Comparison of ENCODE assay signal across 26 cellular contexts in the genomic region with DNA sequence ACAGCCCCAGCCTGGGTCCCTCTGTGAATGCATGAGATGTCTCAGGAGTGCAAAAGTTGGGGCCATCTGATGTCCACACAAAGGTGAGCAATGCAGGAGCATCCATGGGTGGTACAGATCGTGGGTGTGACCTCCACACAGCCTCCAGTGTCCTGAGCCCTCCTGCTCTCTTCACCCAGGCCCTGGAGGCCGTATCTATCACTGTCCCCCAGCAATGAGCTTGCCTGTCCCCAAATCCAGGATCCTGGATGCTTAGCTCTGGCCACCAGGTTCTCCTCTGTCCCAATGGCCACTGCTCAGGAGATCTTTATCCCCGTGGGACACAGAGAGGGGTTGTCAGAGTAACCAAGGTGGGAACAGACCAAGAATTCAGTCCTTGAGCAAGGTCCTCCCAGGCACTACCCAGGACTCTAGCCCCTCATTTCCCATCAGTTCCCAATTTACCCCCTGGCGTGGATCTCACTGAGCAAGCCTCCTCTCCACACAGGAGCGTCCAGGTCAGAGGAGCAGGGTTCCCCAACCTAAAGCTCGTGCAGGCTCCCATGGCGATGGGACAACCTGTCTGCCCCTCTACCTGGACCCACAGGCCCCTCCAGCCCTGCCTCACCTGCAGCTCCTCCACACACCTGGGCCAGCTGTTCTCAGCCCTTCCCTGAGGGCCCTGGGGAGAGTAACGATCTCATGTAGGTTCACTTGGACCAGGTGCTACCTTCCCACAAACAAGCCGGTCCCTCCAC. TPM values are rescaled to one million over a fixed set of nuclear protein-coding genes. Genes with fewer than 3 reads are reported as not detected.
"Had no signal": no experiment of that assay in that cellular context is flagged by ENCODE, and none has a peak within 500 bp of the region (broad histone marks: within the 10 kb centered on the region; RNA-seq: fewer than 3 reads in every experiment).

No MANE protein-coding gene starts in this region.

- H3K36me3 ChIP-seq: SJSA1 had no signal

- H3K9ac ChIP-seq: KMS-11 had no signal

- H3K4me3 ChIP-seq: K562, SJSA1, SK-N-MC had no signal

- H3K27ac ChIP-seq: HL-60, KMS-11, SJSA1, SK-N-MC had no signal

- DNase-seq: Kasumi-1, MM.1S, MV-4-11, NCI-H1048, NCI-H1105, NCI-H1417, NCI-H1436 treated with DMSO at 0.1 percent for 48 hours, NCI-H1694, NCI-H1930, NCI-H2081, NCI-H2107, NCI-H2227 treated with DMSO at 0.1 percent for 48 hours, NCI-H524, NCI-H526 treated with DMSO at 0.1 percent for 48 hours, NCI-H748 treated with DMSO at 0.1 percent for 48 hours, Right ventricle myocardium superior, RPMI8226, SIG-M5 had no signal

- H3K4me2 ChIP-seq: KMS-11 had no signal

- H3K27me3 ChIP-seq: SJSA1 had no signal

- H3K4me1 ChIP-seq: SJSA1 had no signal

RNA-seq across cellular contexts. Expression of a gene that starts 11.3 kb away (rescaled TPM):
- total RNA-seq: M059J, NCI-H460, SJSA1 had no signal

RNA-seq across cellular contexts. Expression of a gene that starts 39.6 kb away (rescaled TPM):
- total RNA-seq: K562, M059J, NCI-H460, SJSA1 had no signal
- polyA plus RNA-seq: IgD-negative memory B cell, K562 had no signal
